Comparison of ENCODE assay signal across 23 cellular contexts in genomic region chr2:109726666-109727270, GRCh38.
DNase-seq lines count a peak whose midpoint lies in the region; TF ChIP-seq lines count a peak whose summit lies in the region.
"Had no signal": no experiment of that assay in that cellular context is flagged by ENCODE, and none has a peak within 500 bp of the region (broad histone marks: within the 10 kb centered on the region; RNA-seq: fewer than 3 reads in every experiment).

No MANE protein-coding gene starts in this region.

- no peaks in the 10 kb centered on the region for H3K36me3 ChIP-seq in breast epithelium
- H3K36me3 ChIP-seq: neural progenitor cell, upper lobe of left lung had no signal

- no peak overlapping the region for H3K27ac ChIP-seq in breast epithelium
- H3K27ac ChIP-seq: C4-2B, neural progenitor cell, SK-N-MC, upper lobe of left lung had no signal

- BruUV-seq in MCF 10A (replicated peaks; lab: Mats Ljungman, UMichigan) = no TSS peak

- POLR2A ChIA-PET in MCF 10A (lab: Yijun Ruan, JAX) = no interaction called here

- no peaks in the 10 kb centered on the region for H3K9me3 ChIP-seq in breast epithelium
- H3K9me3 ChIP-seq: upper lobe of left lung had no signal

- intact Hi-C loops in breast epithelium (cut with DNase I; ENCODE audit: low total_unique reads) (no loop called here), MCF 10A (cut with micrococcal nuclease) (no loop called here)

- H3K4me3 Mint-ChIP-seq in MCF 10A (ENCODE audit: unreplicated experiment) (no peak overlapping the region), type B pancreatic cell (no peak overlapping the region)
- H3K4me3 Mint-ChIP-seq: effector memory CD8-positive, alpha-beta T cell; immature natural killer cell; neural progenitor cell had no signal

- TF ChIP-seq POLR2A in breast epithelium (IDR thresholded peaks at IDR 0.05) = no peak

- no peaks in the 10 kb centered on the region for H3K4me1 ChIP-seq in breast epithelium
- H3K4me1 ChIP-seq: neural progenitor cell had no signal

- H3K4me1 Mint-ChIP-seq in MCF 10A (ENCODE audit: insufficient read depth, unreplicated experiment) = no peaks in the 10 kb centered on the region
- peaks cover 13% of the 10 kb centered on the region for H3K4me1 Mint-ChIP-seq in type B pancreatic cell (ENCODE audit: unreplicated experiment)
- H3K4me1 Mint-ChIP-seq: immature natural killer cell had no signal

- TF ChIP-seq CTCF in breast epithelium (IDR thresholded peaks at IDR 0.05) (no peak), MCF 10A (IDR thresholded peaks at IDR 0.05; ENCODE audit: unreplicated experiment) (no peak), epithelial cell of proximal tubule (conservative IDR thresholded peaks at IDR 0.05; ENCODE audit: low read depth, low read length) (no peak), type B pancreatic cell (conservative IDR thresholded peaks at IDR 0.05) (no peak)

- H3K4me3 ChIP-seq in breast epithelium (no peak overlapping the region), epithelial cell of proximal tubule (ENCODE audit: low read depth, low read length) (peak overlapping the region; percentile 43)
- H3K4me3 ChIP-seq: neural progenitor cell, SK-N-MC, upper lobe of left lung had no signal

- no peaks in the 10 kb centered on the region for H3K27me3 Mint-ChIP-seq in MCF 10A (ENCODE audit: insufficient read depth, unreplicated experiment)
- no peaks in the 10 kb centered on the region for H3K27me3 Mint-ChIP-seq in type B pancreatic cell

- H3K9me3 Mint-ChIP-seq in MCF 10A (ENCODE audit: unreplicated experiment) (no peaks in the 10 kb centered on the region), type B pancreatic cell (peaks cover 4% of the 10 kb centered on the region)
- H3K9me3 Mint-ChIP-seq: effector memory CD8-positive, alpha-beta T cell; immature natural killer cell had no signal

- peak; percentile 5 to 17 for DNase-seq in breast epithelium (ENCODE audit: low spot score in 2 of 2)
- no peak for DNase-seq in MCF 10A (ENCODE audit: unreplicated experiment)
- peak; percentile 66 for DNase-seq in epithelial cell of proximal tubule (ENCODE audit: low read depth)
- peak; percentile 47 for DNase-seq in mesenteric fat pad (ENCODE audit: low spot score)
- DNase-seq in type B pancreatic cell (ENCODE audit: extremely low spot score, unreplicated experiment) = peak; percentile 53
- no peak for DNase-seq in RPMI8226
- no peak for DNase-seq in NCI-H69 (lab: John Stamatoyannopoulos, UW)
- no peak for DNase-seq in C1 segment of cervical spinal cord (lab: John Stamatoyannopoulos, UW)
- DNase-seq: activated gamma-delta T cell; amniotic stem cell; effector memory CD8-positive, alpha-beta T cell; H7; immature natural killer cell; NCI-H1417; NCI-H526 treated with DMSO at 0.1 percent for 48 hours; PC-3; retina; stimulated activated naive CD4-positive, alpha-beta T cell; T1000; upper lobe of left lung had no signal

- H3K27ac Mint-ChIP-seq in MCF 10A (ENCODE audit: low read depth, unreplicated experiment) (no peak overlapping the region), type B pancreatic cell (no peak overlapping the region)
- H3K27ac Mint-ChIP-seq: effector memory CD8-positive, alpha-beta T cell; immature natural killer cell; neural progenitor cell had no signal

- H3K27me3 ChIP-seq in breast epithelium = no peaks in the 10 kb centered on the region
- H3K27me3 ChIP-seq: neural progenitor cell, upper lobe of left lung had no signal

- H3K36me3 Mint-ChIP-seq in MCF 10A (ENCODE audit: insufficient read depth, unreplicated experiment) (no peaks in the 10 kb centered on the region), type B pancreatic cell (no peaks in the 10 kb centered on the region)
- H3K36me3 Mint-ChIP-seq: immature natural killer cell, neural progenitor cell had no signal

- CTCF ChIA-PET in MCF 10A (lab: Yijun Ruan, JAX) = interaction anchor here (0.7 kb wide), 1 partner anchor 115 kb away, joined by 3 read pairs; no protein-coding TSS in a partner anchor

Comparison
In these comparisons a context has a peak if more than half of its experiments do, and no peak if none do; other contexts are left out.
1. DNase-seq: peak in breast epithelium (2 of 2), epithelial cell of proximal tubule (single experiment), mesenteric fat pad (single experiment) and type B pancreatic cell (single experiment); none in MCF 10A (single experiment), RPMI8226 (single experiment), NCI-H69 (single experiment) and C1 segment of cervical spinal cord (0 of 14).